Comparison of ENCODE assay signal across 8 cellular contexts in genomic region chr3:183265713-183266417, GRCh38. TPM values are rescaled to one million over a fixed set of nuclear protein-coding genes. Genes with fewer than 3 reads are reported as not detected.
DNase-seq lines count a peak whose midpoint lies in the region; ATAC-seq, FAIRE-seq and TF ChIP-seq lines count a peak whose summit lies in the region.

No MANE protein-coding gene starts in this region.

- H2BK12ac ChIP-seq in mesenchymal stem cell (ENCODE audit: low read length in 2 of 2): no peak overlapping the region

- H2BK20ac ChIP-seq in IMR-90 (ENCODE audit: low read depth, low read length): no peak overlapping the region

- no peak overlapping the region for H3K56ac ChIP-seq in IMR-90 (ENCODE audit: extremely low read depth, insufficient read depth, low read length)

- H2AFZ ChIP-seq in IMR-90 (replicated peaks; ENCODE audit: low read length, poor library complexity) (no peak overlapping the region), mesenchymal stem cell (ENCODE audit: low read depth, low read length) (no peak overlapping the region)

- in situ Hi-C loops in IMR-90 (cut with MboI; ENCODE audit: low sequenced_read_pairs): no loop called here

- H3K9ac ChIP-seq in IMR-90 (ENCODE audit: low read depth, low read length) (no peak overlapping the region), mesenchymal stem cell (ENCODE audit: low read length) (peak overlapping the region; percentile 66)

- peaks cover 1% of the 10 kb centered on the region for H3K27me3 Mint-ChIP-seq in activated naive CD8-positive, alpha-beta T cell treated with anti-CD3 and anti-CD28 coated beads, Interleukin-2, amount 50 U/mL, for 24 hours

- H3K9me3 Mint-ChIP-seq in activated naive CD8-positive, alpha-beta T cell treated with anti-CD3 and anti-CD28 coated beads, Interleukin-2, amount 50 U/mL, for 24 hours: no peaks in the 10 kb centered on the region

- H3K79me1 ChIP-seq in IMR-90 (ENCODE audit: low read depth in 1 of 2, low read length in 2 of 2) (no peaks in the 10 kb centered on the region), mesenchymal stem cell (replicated peaks; ENCODE audit: low read length, poor library complexity, severe bottlenecking) (peaks cover 33% of the 10 kb centered on the region)

- H3K14ac ChIP-seq in IMR-90 (replicated peaks; ENCODE audit: low read depth, low read length): no peak overlapping the region
- H3K14ac ChIP-seq in mesenchymal stem cell (ENCODE audit: low read length in 2 of 2): no peak overlapping the region

- H4K91ac ChIP-seq in IMR-90 (ENCODE audit: insufficient read depth, low read depth, low read length) (no peak overlapping the region), mesenchymal stem cell (ENCODE audit: low read length) (no peak overlapping the region)

- H3K23ac ChIP-seq in IMR-90 (ENCODE audit: low read depth, low read length) (no peak overlapping the region), mesenchymal stem cell (ENCODE audit: low read length in 2 of 2) (no peak overlapping the region)

- no peak overlapping the region for H2BK15ac ChIP-seq in IMR-90 (ENCODE audit: low read depth, low read length)
- no peak overlapping the region for H2BK15ac ChIP-seq in mesenchymal stem cell (ENCODE audit: low read depth, poor library complexity, severe bottlenecking)

- no peaks in the 10 kb centered on the region for H3K9me1 ChIP-seq in IMR-90 (ENCODE audit: insufficient read depth, low read length)

- H2AK9ac ChIP-seq in IMR-90 (replicated peaks; ENCODE audit: low read depth, low read length, poor library complexity): no peak overlapping the region

- no peak overlapping the region for H4K5ac ChIP-seq in IMR-90 (ENCODE audit: low read depth, low read length)

- H4K8ac ChIP-seq in IMR-90 (ENCODE audit: low read depth in 2 of 2, low read length in 2 of 2) (no peak overlapping the region), mesenchymal stem cell (ENCODE audit: low read length) (peak overlapping the region; percentile 59)

- peaks cover 12% of the 10 kb centered on the region for H3K4me1 Mint-ChIP-seq in activated naive CD8-positive, alpha-beta T cell treated with anti-CD3 and anti-CD28 coated beads, Interleukin-2, amount 50 U/mL, for 24 hours

- H3K18ac ChIP-seq in IMR-90 (ENCODE audit: low read depth, low read length) (no peak overlapping the region), mesenchymal stem cell (ENCODE audit: low read depth in 1 of 2, low read length in 2 of 2) (no peak overlapping the region)

- no peaks in the 10 kb centered on the region; the same call in 1 of the 2 replicates for H4K20me1 ChIP-seq in IMR-90 (ENCODE audit: insufficient read depth, low read length)

- peak; percentile 20 for FAIRE-seq in urothelium cell line (lab: Jason Lieb, UNC)

- BruUV-seq in A673 (replicated peaks; lab: Mats Ljungman, UMichigan) (no TSS peak), IMR-90 (replicated peaks; lab: Mats Ljungman, UMichigan) (no TSS peak)

- no peak overlapping the region for H3K27ac Mint-ChIP-seq in activated naive CD8-positive, alpha-beta T cell treated with anti-CD3 and anti-CD28 coated beads, Interleukin-2, amount 50 U/mL, for 24 hours

- H2BK120ac ChIP-seq in IMR-90 (ENCODE audit: low read depth, low read length) (no peak overlapping the region), mesenchymal stem cell (ENCODE audit: low read depth, low read length) (no peak overlapping the region)

- dilution Hi-C loops in IMR-90 (cut with HindIII; ENCODE audit: low sequenced_read_pairs, unreplicated experiment): no loop called here

- H3K27ac ChIP-seq in A673 (ENCODE audit: low read depth, low read length, poor library complexity, severe bottlenecking) (peak overlapping the region; percentile 73), IMR-90 (ENCODE audit: insufficient read depth, low read length) (no peak overlapping the region), mesenchymal stem cell (ENCODE audit: low read length, poor library complexity, severe bottlenecking) (peak overlapping the region; percentile 0)

- H2AK5ac ChIP-seq in IMR-90 (ENCODE audit: low read depth, low read length): no peak overlapping the region
- no peak overlapping the region for H2AK5ac ChIP-seq in mesenchymal stem cell (ENCODE audit: low read length, severe bottlenecking)

- H3K4me2 ChIP-seq in IMR-90 (ENCODE audit: low read depth, low read length) (no peak overlapping the region), mesenchymal stem cell (ENCODE audit: low read length, poor library complexity, severe bottlenecking) (no peak overlapping the region)

- no peak overlapping the region for H3K4me3 Mint-ChIP-seq in activated naive CD8-positive, alpha-beta T cell treated with anti-CD3 and anti-CD28 coated beads, Interleukin-2, amount 50 U/mL, for 24 hours

- TF ChIP-seq RAD21 in IMR-90 (IDR thresholded peaks at IDR 0.05; ENCODE audit: low read length): no peak

- no peaks in the 10 kb centered on the region for H3K9me3 ChIP-seq in A673 (ENCODE audit: low read depth, low read length, poor library complexity, severe bottlenecking)
- no peaks in the 10 kb centered on the region for H3K9me3 ChIP-seq in IMR-90 (ENCODE audit: control insufficient read depth, insufficient read depth, low read length)
- no peaks in the 10 kb centered on the region for H3K9me3 ChIP-seq in mesenchymal stem cell (ENCODE audit: control insufficient read depth, low read length)

- 100% methylated on average over 1 of the region's 5 CpGs; no CpG with 5 or more reads in 1 of the 2 experiments for WGBS in IMR-90 (ENCODE audit: extremely low coverage in 2 of 2, insufficient read length in 1 of 2), 2 experiments
- 61% methylated on average over 5 of the region's 5 CpGs for WGBS in mesenchymal stem cell

- H3K4me1 ChIP-seq in A673 (ENCODE audit: insufficient read depth, low read length, poor library complexity, severe bottlenecking) (peaks cover 40% of the 10 kb centered on the region), IMR-90 (ENCODE audit: control insufficient read depth, insufficient read depth, low read length) (no peaks in the 10 kb centered on the region), mesenchymal stem cell (ENCODE audit: control insufficient read depth, insufficient read depth, low read depth, low read length) (peaks cover 12% of the 10 kb centered on the region)

- TF ChIP-seq CTCF in A673 (conservative IDR thresholded peaks at IDR 0.05; ENCODE audit: low read depth, low read length) (no peak), IMR-90 (conservative IDR thresholded peaks at IDR 0.05; ENCODE audit: low read depth, low read length) (no peak)

- POLR2A ChIA-PET in A673 (lab: Charles Lee; ENCODE audit: low non-redundant PET) (interaction anchor here (0.5 to 1.1 kb wide), 2 partner anchors 33 to 233 kb away, joined by 3 to 4 read pairs; no protein-coding TSS in a partner anchor), IMR-90 (lab: Charles Lee; ENCODE audit: unreplicated experiment) (no interaction called here)

- TF ChIP-seq POLR2A in IMR-90 (IDR thresholded peaks at IDR 0.05; ENCODE audit: low read depth, low read length): no peak

- H3K27me3 ChIP-seq in A673 (replicated peaks; ENCODE audit: insufficient read depth, low read depth, low read length, poor library complexity) (no peaks in the 10 kb centered on the region), IMR-90 (ENCODE audit: control insufficient read depth, insufficient read depth, low read length) (peaks cover 2% of the 10 kb centered on the region; the same call in 1 of the 2 replicates), mesenchymal stem cell (ENCODE audit: control insufficient read depth in 1 of 2, insufficient read depth in 1 of 2, low read length in 2 of 2) (no peaks in the 10 kb centered on the region)

- H3K4ac ChIP-seq in IMR-90 (ENCODE audit: low read depth, low read length) (no peak overlapping the region), mesenchymal stem cell (ENCODE audit: low read depth in 1 of 2, low read length in 2 of 2) (no peak overlapping the region)

- ATAC-seq in IMR-90 (ENCODE audit: low read depth) (no peak), GM21515 (IDR thresholded peaks at IDR 0.05; ENCODE audit: unreplicated experiment) (no peak), HG02981 (IDR thresholded peaks at IDR 0.05; ENCODE audit: unreplicated experiment) (no peak), GM18909 (IDR thresholded peaks at IDR 0.05; ENCODE audit: poor library complexity, unreplicated experiment) (no peak)
- peak; percentile 96 for ATAC-seq in activated naive CD8-positive, alpha-beta T cell treated with anti-CD3 and anti-CD28 coated beads, Interleukin-2, amount 50 U/mL, for 24 hours

- peaks cover 40% of the 10 kb centered on the region for H3K36me3 Mint-ChIP-seq in activated naive CD8-positive, alpha-beta T cell treated with anti-CD3 and anti-CD28 coated beads, Interleukin-2, amount 50 U/mL, for 24 hours (ENCODE audit: low read depth)

- no peak overlapping the region for H2BK5ac ChIP-seq in IMR-90 (ENCODE audit: low read depth, low read length, poor library complexity, severe bottlenecking)
- no peak overlapping the region for H2BK5ac ChIP-seq in mesenchymal stem cell (ENCODE audit: low read depth, low read length, poor library complexity, severe bottlenecking)

- DNase-seq in A673 (ENCODE audit: low spot score): peak; percentile 71
- DNase-seq in IMR-90: peak; percentile 81
- DNase-seq in activated naive CD8-positive, alpha-beta T cell treated with anti-CD3 and anti-CD28 coated beads, Interleukin-2, amount 50 U/mL, for 24 hours: peak; percentile 51
- peak; percentile 73 for DNase-seq in mesenchymal stem cell
- peak; percentile 72 for DNase-seq in urothelium cell line (ENCODE audit: low spot score)

- H3K36me3 ChIP-seq in A673 (ENCODE audit: insufficient read depth, low read length, poor library complexity, severe bottlenecking) (peaks cover 3% of the 10 kb centered on the region), IMR-90 (ENCODE audit: control insufficient read depth, insufficient read depth, low read length) (no peaks in the 10 kb centered on the region), mesenchymal stem cell (ENCODE audit: control insufficient read depth in 1 of 2, insufficient read depth in 2 of 2, low read depth in 1 of 2, low read length in 2 of 2) (peaks cover 7 to 9% of the 10 kb centered on the region in 2 experiments)

- H3K4me3 ChIP-seq in A673 (ENCODE audit: low read depth, low read length, poor library complexity, severe bottlenecking): peak overlapping the region; percentile 32
- H3K4me3 ChIP-seq in IMR-90 (ENCODE audit: insufficient read depth, low read depth, low read length): no peak overlapping the region
- peak overlapping the region in 1 of 2 experiments; percentile 58 for H3K4me3 ChIP-seq in mesenchymal stem cell (ENCODE audit: insufficient read depth in 1 of 2, low read depth in 1 of 2, low read length in 2 of 2)

- intact Hi-C loops in A673 (cut with micrococcal nuclease; ENCODE audit: unreplicated experiment) (no loop called here), IMR-90 (cut with micrococcal nuclease) (no loop called here)

- CTCF ChIA-PET in A673 (lab: Charles Lee): no interaction called here
- CTCF ChIA-PET in IMR-90 (lab: Yijun Ruan, JAX): interaction anchor here (1.2 kb wide), 1 partner anchor 9 kb away, joined by 4 read pairs; no protein-coding TSS in a partner anchor

RNA-seq across cellular contexts. Expression of gene B3GNT5, which starts 12.8 kb away (rescaled TPM):
- 25.3 and 26.5 TPM in 2 replicates for total RNA-seq in A673 (2021)
- 3.4 and 4.4 TPM in 2 replicates for total RNA-seq in IMR-90 (2012; rRNA removed)
- 1.4 and 1.6 TPM in 2 replicates for polyA plus RNA-seq in IMR-90 (2012; rRNA removed)
- polyA plus RNA-seq in IMR-90 (2012; cell fraction: cytosol; rRNA removed): 0.33 and 0.35 TPM in 2 replicates
- polyA plus RNA-seq in IMR-90 (2012; cell fraction: nucleus; rRNA removed; ENCODE audit: low replicate concordance): 0.21 and 1.7 TPM in 2 replicates
- 10.6 TPM for polyA plus RNA-seq in mesenchymal stem cell (2013, experiment 1 of 2)
- polyA plus RNA-seq in mesenchymal stem cell (2013, experiment 2 of 2): 10.8 TPM
